Comparison of ENCODE assay signal across 14 cellular contexts in the genomic region with DNA sequence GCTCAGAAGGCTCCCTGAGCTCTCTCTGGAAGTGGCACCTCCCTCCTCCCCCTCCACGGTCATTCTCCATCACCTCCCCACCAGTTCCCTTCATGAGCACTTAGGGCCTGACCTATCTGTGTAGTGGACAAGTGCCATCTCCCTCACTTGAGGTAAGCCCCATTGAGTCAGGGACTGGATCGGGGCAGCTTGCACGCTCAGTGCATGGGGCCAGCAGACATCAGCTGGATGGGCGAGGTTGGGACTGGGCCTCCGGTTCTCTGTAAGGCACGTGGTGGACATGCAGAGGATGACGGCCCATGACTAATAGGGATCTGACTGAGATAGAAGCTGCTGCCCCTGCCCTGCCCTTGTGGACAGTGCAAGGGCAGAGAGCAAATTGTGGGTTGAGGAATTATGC.
DNase-seq lines count a peak whose midpoint lies in the region; ATAC-seq and TF ChIP-seq lines count a peak whose summit lies in the region.
"Had no signal": no experiment of that assay in that cellular context is flagged by ENCODE, and none has a peak within 500 bp of the region (broad histone marks: within the 10 kb centered on the region; RNA-seq: fewer than 3 reads in every experiment).

No MANE protein-coding gene starts in this region.

- no peaks in the 10 kb centered on the region for H3K36me3 Mint-ChIP-seq in stimulated activated memory B cell treated with anti-CD40 and anti-IgM and Interleukin-4, amounts not matched to agents 10 μg/mL and 1 μg/mL and 100 μg/mL, for 72 hours
- H3K36me3 Mint-ChIP-seq: CD14-positive monocyte; CD8-positive, alpha-beta T cell had no signal

- H3F3A ChIP-seq in DOHH2 (ENCODE audit: control insufficient read depth, insufficient read depth) (peaks cover 23% of the 10 kb centered on the region), SU-DHL-6 (ENCODE audit: insufficient read depth) (peaks cover 11% of the 10 kb centered on the region; the same call in 1 of the 2 replicates)

- intact Hi-C loops in esophagus muscularis mucosa (cut with DNase I): no loop called here

- peaks cover 14% of the 10 kb centered on the region for H3K4me1 Mint-ChIP-seq in stimulated activated memory B cell treated with anti-CD40 and anti-IgM and Interleukin-4, amounts not matched to agents 10 μg/mL and 1 μg/mL and 100 μg/mL, for 72 hours
- H3K4me1 Mint-ChIP-seq: CD14-positive monocyte had no signal

- no peak for TF ChIP-seq CTCF in DOHH2 (IDR thresholded peaks at IDR 0.05; ENCODE audit: low read depth, low read length, poor library complexity, severe bottlenecking)
- TF ChIP-seq CTCF in SU-DHL-6 (IDR thresholded peaks at IDR 0.05; ENCODE audit: insufficient read depth, low read length, poor library complexity, severe bottlenecking): no peak
- TF ChIP-seq CTCF in esophagus muscularis mucosa (IDR thresholded peaks at IDR 0.05): no peak

- H3K79me2 ChIP-seq in DOHH2 (ENCODE audit: control insufficient read depth, low read length) (peaks cover 10% of the 10 kb centered on the region), SU-DHL-6 (ENCODE audit: insufficient read depth, low read length) (no peaks in the 10 kb centered on the region)

- H3K9me2 ChIP-seq in DOHH2 (replicated peaks; ENCODE audit: control insufficient read depth, low read length) (no peaks in the 10 kb centered on the region), SU-DHL-6 (replicated peaks; ENCODE audit: insufficient read depth, low read length) (no peaks in the 10 kb centered on the region)

- DNase-seq in esophagus muscularis mucosa (ENCODE audit: extremely low spot score) (peak; percentile 60), NCI-H526 treated with DMSO at 0.1 percent for 48 hours (lab: John Stamatoyannopoulos, UW) (no peak), glomerular visceral epithelial cell (ENCODE audit: extremely low spot score) (no peak), NCI-H2081 treated with DMSO at 0.1 percent for 48 hours (lab: John Stamatoyannopoulos, UW) (no peak)
- DNase-seq: BE2C, COR-L47, DMS153, DMS79 treated with DMSO at 0.1 percent for 48 hours, GDM1 had no signal

- no peak overlapping the region for H3K4me3 Mint-ChIP-seq in stimulated activated memory B cell treated with anti-CD40 and anti-IgM and Interleukin-4, amounts not matched to agents 10 μg/mL and 1 μg/mL and 100 μg/mL, for 72 hours
- H3K4me3 Mint-ChIP-seq: CD14-positive monocyte; CD8-positive, alpha-beta T cell had no signal

- peaks cover 4% of the 10 kb centered on the region for H3K9me3 Mint-ChIP-seq in stimulated activated memory B cell treated with anti-CD40 and anti-IgM and Interleukin-4, amounts not matched to agents 10 μg/mL and 1 μg/mL and 100 μg/mL, for 72 hours
- H3K9me3 Mint-ChIP-seq: CD8-positive, alpha-beta T cell had no signal

- H2AFZ ChIP-seq in SU-DHL-6 (ENCODE audit: low read depth, low read length, severe bottlenecking): no peak overlapping the region

- WGBS in esophagus muscularis mucosa: 73% methylated on average over 1 of the region's 7 CpGs

- H4K20me1 ChIP-seq in DOHH2 (ENCODE audit: control insufficient read depth, insufficient read depth, low read depth, low read length) (no peaks in the 10 kb centered on the region), SU-DHL-6 (ENCODE audit: low read depth, low read length) (no peaks in the 10 kb centered on the region)

- H3K27ac Mint-ChIP-seq in stimulated activated memory B cell treated with anti-CD40 and anti-IgM and Interleukin-4, amounts not matched to agents 10 μg/mL and 1 μg/mL and 100 μg/mL, for 72 hours: no peak overlapping the region
- H3K27ac Mint-ChIP-seq: CD8-positive, alpha-beta T cell had no signal

- no peaks in the 10 kb centered on the region for H3K9me3 ChIP-seq in DOHH2 (ENCODE audit: control insufficient read depth, insufficient read depth, low read length)
- no peaks in the 10 kb centered on the region for H3K9me3 ChIP-seq in SU-DHL-6 (ENCODE audit: insufficient read depth, low read length)
- no peaks in the 10 kb centered on the region for H3K9me3 ChIP-seq in esophagus muscularis mucosa
- H3K9me3 ChIP-seq: BE2C had no signal

- peak overlapping the region; percentile 10 for H3K27ac ChIP-seq in DOHH2 (ENCODE audit: low read depth, low read length)
- peak overlapping the region; percentile 15; the same call in 1 of the 2 replicates for H3K27ac ChIP-seq in SU-DHL-6 (ENCODE audit: low read depth, low read length)
- H3K27ac ChIP-seq in esophagus muscularis mucosa (replicated peaks in 1 of 4): no peak overlapping the region

- no peak overlapping the region for H3K4me3 ChIP-seq in DOHH2 (ENCODE audit: low read length)
- H3K4me3 ChIP-seq in SU-DHL-6 (ENCODE audit: insufficient read depth, low read length, poor library complexity, severe bottlenecking): no peak overlapping the region
- H3K4me3 ChIP-seq in esophagus muscularis mucosa: no peak overlapping the region

- peak; percentile 13 for ATAC-seq in stimulated activated memory B cell treated with anti-CD40 and anti-IgM and Interleukin-4, amounts not matched to agents 10 μg/mL and 1 μg/mL and 100 μg/mL, for 72 hours
- ATAC-seq: CD8-positive, alpha-beta T cell had no signal

- no peak for TF ChIP-seq POLR2A in esophagus muscularis mucosa (IDR thresholded peaks at IDR 0.05; ENCODE audit: low read depth)

- TF ChIP-seq EP300 in esophagus muscularis mucosa (IDR thresholded peaks at IDR 0.05): no peak

- no peaks in the 10 kb centered on the region for H3K27me3 ChIP-seq in DOHH2 (ENCODE audit: control insufficient read depth, low read length)
- no peaks in the 10 kb centered on the region for H3K27me3 ChIP-seq in SU-DHL-6 (ENCODE audit: low read length)
- peaks cover 0 to 46% (median 0%) of the 10 kb centered on the region in 4 donors for H3K27me3 ChIP-seq in esophagus muscularis mucosa
- H3K27me3 ChIP-seq: BE2C had no signal

- H3K36me3 ChIP-seq in DOHH2 (ENCODE audit: control insufficient read depth, low read length) (peaks cover 66% of the 10 kb centered on the region), SU-DHL-6 (ENCODE audit: low read length) (no peaks in the 10 kb centered on the region), esophagus muscularis mucosa (no peaks in the 10 kb centered on the region)
- H3K36me3 ChIP-seq: BE2C had no signal

- H3K9ac ChIP-seq in SU-DHL-6 (ENCODE audit: low read length): no peak overlapping the region

- H3K4me2 ChIP-seq in DOHH2 (ENCODE audit: low read length): no peak overlapping the region
- no peak overlapping the region for H3K4me2 ChIP-seq in SU-DHL-6 (ENCODE audit: low read depth, low read length, poor library complexity, severe bottlenecking)

- no peaks in the 10 kb centered on the region for H3K27me3 Mint-ChIP-seq in stimulated activated memory B cell treated with anti-CD40 and anti-IgM and Interleukin-4, amounts not matched to agents 10 μg/mL and 1 μg/mL and 100 μg/mL, for 72 hours

- H3K4me1 ChIP-seq in DOHH2 (ENCODE audit: control insufficient read depth, low read length) (peaks cover 92% of the 10 kb centered on the region), esophagus muscularis mucosa (no peaks in the 10 kb centered on the region)
- H3K4me1 ChIP-seq: BE2C had no signal

Comparison
In these comparisons a context has a peak if more than half of its experiments do, and no peak if none do; other contexts are left out.
1. H3K27ac ChIP-seq: peak in DOHH2 (single experiment) and SU-DHL-6 (single experiment); none in esophagus muscularis mucosa (0 of 4).